Comparison of ENCODE assay signal across 28 cellular contexts in the genomic region with DNA sequence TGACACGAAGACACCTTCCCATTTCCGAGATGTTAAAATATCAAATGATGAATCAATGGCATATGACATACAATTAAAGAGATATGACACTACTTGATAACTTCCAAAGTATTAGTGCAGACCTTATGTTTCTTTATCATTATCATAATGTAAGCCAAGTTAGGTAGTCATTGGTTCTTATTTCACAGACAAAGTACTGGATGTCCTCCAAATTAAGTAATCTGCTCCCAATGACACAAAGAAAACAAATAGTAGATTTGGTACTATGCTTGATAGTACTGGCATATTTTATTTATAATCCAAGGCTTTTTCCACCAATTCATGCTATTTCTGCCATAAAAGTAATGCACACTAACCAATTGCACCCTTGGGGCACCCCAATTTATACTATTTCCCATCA. TPM values are rescaled to one million over a fixed set of nuclear protein-coding genes. Genes with fewer than 3 reads are reported as not detected.
DNase-seq lines count a peak whose midpoint lies in the region; ATAC-seq, FAIRE-seq and TF ChIP-seq lines count a peak whose summit lies in the region.
"Had no signal": no experiment of that assay in that cellular context is flagged by ENCODE, and none has a peak within 500 bp of the region (broad histone marks: within the 10 kb centered on the region; RNA-seq: fewer than 3 reads in every experiment).

No MANE protein-coding gene starts in this region.

- H3K9ac ChIP-seq in HepG2 (ENCODE audit: insufficient read depth, low read depth, low read length), result no peak overlapping the region
- H3K9ac ChIP-seq: BLaER1 had no signal

- no peaks in the 10 kb centered on the region for H3K36me3 Mint-ChIP-seq in nephron progenitor cell (ENCODE audit: low read depth)
- no peaks in the 10 kb centered on the region for H3K36me3 Mint-ChIP-seq in activated CD4-positive, alpha-beta memory T cell treated with anti-CD3 and anti-CD28 coated beads for 36 hours
- H3K36me3 Mint-ChIP-seq: CD14-positive monocyte; CD4-positive, alpha-beta memory T cell; CD4-positive, CD25-positive, alpha-beta regulatory T cell; CD8-positive, alpha-beta memory T cell had no signal

- H3K4me3 ChIP-seq in right lobe of liver, result no peak overlapping the region
- no peak overlapping the region for H3K4me3 ChIP-seq in HepG2 (replicated peaks in 1 of 3; ENCODE audit: insufficient read depth in 1 of 3, low read depth in 2 of 3, low read length in 3 of 3)
- no peak overlapping the region for H3K4me3 ChIP-seq in pancreas
- H3K4me3 ChIP-seq: BLaER1, GM12878 had no signal

- no peak overlapping the region for H2AFZ ChIP-seq in HepG2 (ENCODE audit: low read length)

- no peaks in the 10 kb centered on the region for H4K20me1 ChIP-seq in HepG2 (ENCODE audit: insufficient read depth, low read length)
- H4K20me1 ChIP-seq: BLaER1 had no signal

- WGBS in right lobe of liver (ENCODE audit: insufficient coverage, low coverage, low lambda C conversion rate, missing lambda C conversion rate), result 92% methylated on average over 2 of the region's 2 CpGs
- WGBS in HepG2 (ENCODE audit: low lambda C conversion rate), result 84% methylated on average over 2 of the region's 2 CpGs
- WGBS in pancreas, 2 donors, result 35 to 54% methylated on average over 2 of the region's 2 CpGs

- H3K4me1 ChIP-seq in right lobe of liver, result peaks cover 0 to 6% (median 0%) of the 10 kb centered on the region in 4 donors
- H3K4me1 ChIP-seq in HepG2 (ENCODE audit: insufficient read depth, low read length), result no peaks in the 10 kb centered on the region
- H3K4me1 ChIP-seq in pancreas, result peaks cover 5 to 10% (median 6%) of the 10 kb centered on the region in 3 donors

- TF ChIP-seq EP300 in HepG2 (IDR thresholded peaks at IDR 0.05; ENCODE audit: low read depth in 2 of 2, low read length in 2 of 2) (no peak), HepG2 (CRISPR knock-in tag; IDR thresholded peaks at IDR 0.05; ENCODE audit: borderline replicate concordance) (no peak)

- CTCF ChIA-PET in HepG2 (lab: Yijun Ruan, JAX; ENCODE audit: low intra/inter-chr PET ratio, low total read pairs), result no interaction called here
- CTCF ChIA-PET in activated CD4-positive, alpha-beta memory T cell treated with anti-CD3 and anti-CD28 coated beads for 36 hours (lab: Charles Lee), result no interaction called here

- H3K36me3 ChIP-seq in right lobe of liver (no peaks in the 10 kb centered on the region), HepG2 (replicated peaks in 1 of 2; ENCODE audit: control insufficient read depth in 1 of 2, insufficient read depth in 2 of 2, low read length in 2 of 2) (no peaks in the 10 kb centered on the region), pancreas (no peaks in the 10 kb centered on the region)
- H3K36me3 ChIP-seq: BE2C, BLaER1 had no signal

- no peaks in the 10 kb centered on the region for H3K27me3 Mint-ChIP-seq in nephron progenitor cell (ENCODE audit: low read depth, poor library complexity)
- H3K27me3 Mint-ChIP-seq in activated CD4-positive, alpha-beta memory T cell treated with anti-CD3 and anti-CD28 coated beads for 36 hours, result peaks cover 5% of the 10 kb centered on the region

- TF ChIP-seq CTCF in right lobe of liver (IDR thresholded peaks at IDR 0.05), result no peak
- no peak for TF ChIP-seq CTCF in HepG2 (CRISPR knock-in tag; IDR thresholded peaks at IDR 0.05)
- no peak for TF ChIP-seq CTCF in pancreas (IDR thresholded peaks at IDR 0.05)
- no peak for TF ChIP-seq CTCF in nephron progenitor cell (IDR thresholded peaks at IDR 0.05)

- no peak for FAIRE-seq in HepG2 (lab: Jason Lieb, UNC)
- FAIRE-seq in pancreas (lab: Jason Lieb, UNC), result no peak
- FAIRE-seq: A204.1, GM12878, GM12892, GM18507, GM19239 had no signal

- TF ChIP-seq RAD21 in HepG2 (CRISPR knock-in tag; IDR thresholded peaks at IDR 0.05), result no peak

- DNase-seq in right lobe of liver (no peak), HepG2 (ENCODE audit: low spot score) (no peak), left lobe of liver (ENCODE audit: low spot score) (no peak), pancreas (no peak), nephron progenitor cell (no peak)
- no peak for DNase-seq in activated CD4-positive, alpha-beta memory T cell treated with anti-CD3 and anti-CD28 coated beads for 36 hours
- DNase-seq: 8988T; ACHN; BE2C; C1 segment of cervical spinal cord; CD4-positive, alpha-beta memory T cell; CD4-positive, CD25-positive, alpha-beta regulatory T cell; CD8-positive, alpha-beta memory T cell; COR-L47; DMS 273 treated with DMSO at 0.1 percent for 48 hours; DMS153; DMS53; DMS79; DND-41; EL; GDM1 had no signal

- peak; percentile 41 to 77 (median 60) for ATAC-seq in right lobe of liver
- no peak for ATAC-seq in HepG2
- peak; percentile 74 for ATAC-seq in left lobe of liver
- ATAC-seq in pancreas, result peak; percentile 60 to 94 (median 82)
- ATAC-seq: GM12878 had no signal

- POLR2A ChIA-PET in HepG2 (lab: Yijun Ruan, JAX), result no interaction called here
- POLR2A ChIA-PET in activated CD4-positive, alpha-beta memory T cell treated with anti-CD3 and anti-CD28 coated beads for 36 hours (lab: Charles Lee), result no interaction called here

- H3K9me3 Mint-ChIP-seq in nephron progenitor cell, result no peaks in the 10 kb centered on the region
- no peaks in the 10 kb centered on the region for H3K9me3 Mint-ChIP-seq in activated CD4-positive, alpha-beta memory T cell treated with anti-CD3 and anti-CD28 coated beads for 36 hours
- H3K9me3 Mint-ChIP-seq: CD14-positive monocyte; CD4-positive, alpha-beta memory T cell; CD8-positive, alpha-beta memory T cell had no signal

- H3K9me3 ChIP-seq in right lobe of liver, result no peaks in the 10 kb centered on the region
- H3K9me3 ChIP-seq in HepG2 (ENCODE audit: low read length), result no peaks in the 10 kb centered on the region
- no peaks in the 10 kb centered on the region for H3K9me3 ChIP-seq in pancreas
- H3K9me3 ChIP-seq: BE2C had no signal

- in situ Hi-C loops in HepG2 (cut with HindIII; ENCODE audit: extremely low pct_ligation_motif_present, low pct_unique_long_range_greater_than_20kb), result no loop called here

- H3K4me1 Mint-ChIP-seq in nephron progenitor cell, result peaks cover 50% of the 10 kb centered on the region
- H3K4me1 Mint-ChIP-seq in activated CD4-positive, alpha-beta memory T cell treated with anti-CD3 and anti-CD28 coated beads for 36 hours (ENCODE audit: low read depth), result no peaks in the 10 kb centered on the region
- H3K4me1 Mint-ChIP-seq: CD14-positive monocyte; CD4-positive, alpha-beta memory T cell; CD4-positive, CD25-positive, alpha-beta regulatory T cell; CD8-positive, alpha-beta memory T cell had no signal

- no peak overlapping the region for H3K4me3 Mint-ChIP-seq in nephron progenitor cell
- no peak overlapping the region for H3K4me3 Mint-ChIP-seq in activated CD4-positive, alpha-beta memory T cell treated with anti-CD3 and anti-CD28 coated beads for 36 hours
- H3K4me3 Mint-ChIP-seq: CD14-positive monocyte; CD4-positive, alpha-beta memory T cell; CD4-positive, CD25-positive, alpha-beta regulatory T cell; CD8-positive, alpha-beta memory T cell had no signal

- TF ChIP-seq POLR2A in right lobe of liver (IDR thresholded peaks at IDR 0.05) (no peak), HepG2 (IDR thresholded peaks at IDR 0.05; ENCODE audit: insufficient read depth in 1 of 2, low read depth in 2 of 2, low read length in 2 of 2) (no peak)

- intact Hi-C loops in right lobe of liver (cut with DNase I) (no loop called here), HepG2 (cut with micrococcal nuclease; ENCODE audit: unreplicated experiment) (no loop called here), pancreas (cut with DNase I) (loop anchor here in 2 of 3 donors (10.0 kb wide), 2 partner anchors 48 to 68 kb away; no protein-coding TSS in a partner anchor)
- intact Hi-C loops in activated CD4-positive, alpha-beta memory T cell treated with anti-CD3 and anti-CD28 coated beads for 36 hours (cut with micrococcal nuclease), result no loop called here

- BruUV-seq in HepG2 (replicated peaks; lab: Mats Ljungman, UMichigan), result no TSS peak

- H3K4me2 ChIP-seq in HepG2 (ENCODE audit: low read depth, low read length), result no peak overlapping the region
- H3K4me2 ChIP-seq: BLaER1 had no signal

- H3K27ac ChIP-seq in right lobe of liver (no peak overlapping the region), HepG2 (ENCODE audit: extremely low read length, insufficient read depth, low read length) (no peak overlapping the region), pancreas (no peak overlapping the region)
- H3K27ac ChIP-seq: BLaER1 had no signal

- H3K79me2 ChIP-seq in HepG2 (ENCODE audit: insufficient read depth, low read length), result no peaks in the 10 kb centered on the region

- H3K27ac Mint-ChIP-seq in nephron progenitor cell, result no peak overlapping the region
- no peak overlapping the region for H3K27ac Mint-ChIP-seq in activated CD4-positive, alpha-beta memory T cell treated with anti-CD3 and anti-CD28 coated beads for 36 hours
- H3K27ac Mint-ChIP-seq: CD14-positive monocyte; CD4-positive, alpha-beta memory T cell; CD4-positive, CD25-positive, alpha-beta regulatory T cell; CD8-positive, alpha-beta memory T cell had no signal

- no peaks in the 10 kb centered on the region for H3K27me3 ChIP-seq in right lobe of liver
- no peaks in the 10 kb centered on the region for H3K27me3 ChIP-seq in HepG2 (ENCODE audit: control insufficient read depth in 1 of 2, insufficient read depth in 2 of 2, low read length in 2 of 2)
- no peaks in the 10 kb centered on the region for H3K27me3 ChIP-seq in pancreas
- H3K27me3 ChIP-seq: BE2C, BLaER1 had no signal

RNA-seq across cellular contexts. Expression of a gene that starts 11.9 kb away (rescaled TPM):
- total RNA-seq in right lobe of liver (10 to 100 TPM; 15.4 to 34.0 (median 21.5) TPM), HepG2 (2016; rRNA removed; fragmentation: Illumina TruSeq; extraction: Trizol) (69.0 and 99.0 TPM in 2 replicates), left lobe of liver (19.3 TPM), pancreas (10 to 100 TPM; 23.4 to 33.5 (median 25.1) TPM)
- total RNA-seq in HepG2 (2016; cell fraction: cytosol; rRNA removed; fragmentation: Illumina TruSeq; extraction: Trizol; ENCODE audit: low read depth), result 27.6 and 36.4 TPM in 2 replicates
- total RNA-seq in HepG2 (2016; cell fraction: insoluble cytoplasmic fraction; rRNA removed; fragmentation: Illumina TruSeq; extraction: Trizol), result 66.8 and 94.5 TPM in 2 replicates
- 25.1 and 28.0 TPM in 2 replicates for total RNA-seq in HepG2 (2016; cell fraction: membrane; rRNA removed; fragmentation: Illumina TruSeq; extraction: Trizol)
- 94.9 and 106 TPM in 2 replicates for total RNA-seq in HepG2 (2016; cell fraction: nucleus; rRNA removed; fragmentation: Illumina TruSeq; extraction: Trizol)
- polyA plus RNA-seq in HepG2 (2011; rRNA removed) (18.1 and 21.0 TPM in 2 replicates), pancreas (1 to 10 TPM; 3.7 to 4.2 TPM)
- polyA plus RNA-seq in HepG2 (2011; cell fraction: cytosol; rRNA removed), result 7.6 and 13.3 TPM in 2 replicates
- polyA plus RNA-seq in HepG2 (2011; cell fraction: nucleus; rRNA removed), result 13.9 and 17.0 TPM in 2 replicates
- 28.1 and 32.1 TPM in 2 replicates for polyA plus RNA-seq in HepG2 (2012)
- 1.1 and 1.3 TPM in 2 replicates for polyA plus RNA-seq in HepG2 (2016; cell fraction: cytosol; fragmentation: Illumina TruSeq; extraction: Trizol; ENCODE audit: low read depth)
- 40.5 and 44.9 TPM in 2 replicates for polyA plus RNA-seq in HepG2 (2016; cell fraction: insoluble cytoplasmic fraction; fragmentation: Illumina TruSeq; extraction: Trizol; ENCODE audit: low read depth)
- polyA plus RNA-seq in HepG2 (2016; cell fraction: membrane; fragmentation: Illumina TruSeq; extraction: Trizol; ENCODE audit: low read depth), result 4.3 and 4.9 TPM in 2 replicates
- polyA plus RNA-seq in HepG2 (2016; cell fraction: nucleus; fragmentation: Illumina TruSeq; extraction: Trizol; ENCODE audit: insufficient read depth, low read depth), result 46.0 and 49.0 TPM in 2 replicates
- polyA minus RNA-seq in HepG2 (2011; rRNA and poly(A)+ RNA removed; ENCODE audit: low replicate concordance), result 5.6 and 32.4 TPM in 2 replicates
- polyA minus RNA-seq in HepG2 (2011; cell fraction: cytosol; rRNA and poly(A)+ RNA removed), result 42.3 and 56.3 TPM in 2 replicates
- 188 and 226 TPM in 2 replicates for polyA minus RNA-seq in HepG2 (2011; cell fraction: nucleus; rRNA and poly(A)+ RNA removed)
- 1 to 10 TPM; 4.4 to 5.4 TPM for total RNA-seq in activated CD4-positive, alpha-beta memory T cell treated with anti-CD3 and anti-CD28 coated beads for 36 hours

Comparison
In these comparisons a context has a peak if more than half of its experiments do, and no peak if none do; other contexts are left out.
1. intact Hi-C loops: an anchor here in pancreas (10.0 kb wide); none called in right lobe of liver, HepG2 and activated CD4-positive, alpha-beta memory T cell treated with anti-CD3 and anti-CD28 coated beads for 36 hours.